In the genomic region with DNA sequence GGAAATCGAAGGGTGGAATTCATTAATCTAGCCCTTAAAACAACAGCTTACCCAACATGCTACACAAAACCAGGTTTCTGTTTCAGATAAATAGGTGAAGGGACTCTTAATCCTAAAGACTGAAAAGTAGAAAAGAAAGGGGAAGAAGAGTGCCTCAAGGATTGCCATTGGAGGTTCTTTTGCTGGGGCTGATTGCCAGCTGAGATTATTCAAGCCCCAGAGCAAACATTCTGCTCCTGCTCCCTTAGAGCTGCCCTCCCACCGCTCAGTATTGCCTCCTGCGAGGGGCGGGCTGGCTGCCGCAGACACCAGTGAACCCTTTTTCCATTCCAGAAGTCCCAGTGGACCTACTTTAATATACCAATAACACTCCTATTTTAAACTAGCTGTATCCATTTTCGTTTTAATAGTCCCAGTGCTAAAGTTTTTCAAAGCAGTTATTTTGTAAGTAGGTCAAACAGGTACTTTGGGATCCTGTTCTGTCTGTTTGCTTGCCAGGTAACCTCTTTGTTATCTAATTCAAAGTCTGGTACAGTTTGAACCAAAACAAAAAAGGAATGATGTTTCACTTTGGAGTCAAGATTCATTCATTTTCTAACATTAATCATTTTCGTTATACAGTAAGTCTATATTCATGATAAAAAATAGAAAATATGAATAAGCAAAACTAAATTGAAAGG, we compare ENCODE assay signal across 1 cellular context.
TF ChIP-seq lines count a peak whose summit lies in the region.

No MANE protein-coding gene starts in this region.

TF ChIP-seq in H1, 55 proteins besides CTCF, POLR2A, EP300 and RAD21 (continued from another document):
- TF ChIP-seq, protein P1, sequence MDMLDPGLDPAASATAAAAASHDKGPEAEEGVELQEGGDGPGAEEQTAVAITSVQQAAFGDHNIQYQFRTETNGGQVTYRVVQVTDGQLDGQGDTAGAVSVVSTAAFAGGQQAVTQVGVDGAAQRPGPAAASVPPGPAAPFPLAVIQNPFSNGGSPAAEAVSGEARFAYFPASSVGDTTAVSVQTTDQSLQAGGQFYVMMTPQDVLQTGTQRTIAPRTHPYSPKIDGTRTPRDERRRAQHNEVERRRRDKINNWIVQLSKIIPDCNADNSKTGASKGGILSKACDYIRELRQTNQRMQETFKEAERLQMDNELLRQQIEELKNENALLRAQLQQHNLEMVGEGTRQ (IDR thresholded peaks at IDR 0.05; ENCODE audit: low read length): no peak
- no peak for TF ChIP-seq ASH2L (IDR thresholded peaks at IDR 0.05; ENCODE audit: low read length)
- TF ChIP-seq JUND (IDR thresholded peaks at IDR 0.05; ENCODE audit: low read length): no peak
- TF ChIP-seq CBX5 (IDR thresholded peaks at IDR 0.05; ENCODE audit: low read depth, low read length): no peak
- TF ChIP-seq KDM1A (IDR thresholded peaks at IDR 0.05; ENCODE audit: borderline replicate concordance, low read length): no peak
- no peak for TF ChIP-seq FOSL1 (IDR thresholded peaks at IDR 0.05; ENCODE audit: insufficient read depth, low read depth, low read length)
